10 cellular contexts compared by ENCODE assay signal in genomic region chr10:794382-794956, GRCh38.
A peak's percentile ranks its signal among the peaks of the same experiment; 100 is the strongest.
DNase-seq lines count a peak whose midpoint lies in the region; ATAC-seq, FAIRE-seq and TF ChIP-seq lines count a peak whose summit lies in the region.
"Had no signal": no experiment of that assay in that cellular context is flagged by ENCODE, and none has a peak within 500 bp of the region (broad histone marks: within the 10 kb centered on the region; RNA-seq: fewer than 3 reads in every experiment).

No MANE protein-coding gene starts in this region.

- H3K56ac ChIP-seq in H1 (replicated peaks; ENCODE audit: insufficient read length, low read depth, low read length) = no peak overlapping the region

- H3K36me3 ChIP-seq in Loucy (ENCODE audit: insufficient read depth, low read length) (no peaks in the 10 kb centered on the region), H1 (ENCODE audit: control insufficient read depth in 2 of 4, insufficient read depth in 4 of 4, low read length in 3 of 4) (no peaks in the 10 kb centered on the region), neural progenitor cell (no peaks in the 10 kb centered on the region)

- H3K14ac ChIP-seq in H1 (ENCODE audit: insufficient read length) = no peak overlapping the region

- TF ChIP-seq RAD21 in H1 (IDR thresholded peaks at IDR 0.05 in 1 of 2, conservative IDR thresholded peaks at IDR 0.05 in 1 of 2; ENCODE audit: low read depth in 2 of 2, low read length in 2 of 2) = peak; percentile 74 to 81

- H3K23me2 ChIP-seq in H1 (ENCODE audit: low read depth, low read length) = no peaks in the 10 kb centered on the region

- no peaks in the 10 kb centered on the region for H3K9me2 ChIP-seq in Loucy (replicated peaks; ENCODE audit: low read depth, low read length)

- no peak overlapping the region for H3K23ac ChIP-seq in H1 (ENCODE audit: insufficient read length)

- no peak overlapping the region for H4K91ac ChIP-seq in H1 (replicated peaks; ENCODE audit: insufficient read length, low read length)

- H4K8ac ChIP-seq in H1 (ENCODE audit: extremely low read depth, insufficient read depth, low read length) = no peak overlapping the region

- H3K4me1 Mint-ChIP-seq in neural progenitor cell = peaks cover 11% of the 10 kb centered on the region

- no peaks in the 10 kb centered on the region for H3K79me1 ChIP-seq in H1 (ENCODE audit: low read depth, low read length)

- H3K9ac ChIP-seq in Loucy (ENCODE audit: low read depth, low read length, poor library complexity, severe bottlenecking) (no peak overlapping the region), H1 (replicated peaks in 1 of 4; ENCODE audit: extremely low read depth in 1 of 4, low read depth in 3 of 4, low read length in 3 of 4) (no peak overlapping the region), neural progenitor cell (no peak overlapping the region)

- FAIRE-seq in H1 (lab: Jason Lieb, UNC) = no peak

- CTCF ChIA-PET in H1 (lab: Charles Lee; ENCODE audit: partially characterized antibody) = interaction anchor here (0.6 to 1.8 kb wide), 17 partner anchors 8 to 537 kb away, joined by 3 to 7 read pairs (median 4); no protein-coding TSS in a partner anchor

- H3K4ac ChIP-seq in H1 (replicated peaks; ENCODE audit: insufficient read length, low read depth, low read length) = no peak overlapping the region

- no peak overlapping the region for H2BK120ac ChIP-seq in H1 (replicated peaks; ENCODE audit: low read depth, low read length)

- H3K79me2 ChIP-seq in Loucy (ENCODE audit: insufficient read depth, low read length) (no peaks in the 10 kb centered on the region), H1 (ENCODE audit: control insufficient read depth in 1 of 2, insufficient read depth in 2 of 2, low read length in 2 of 2) (no peaks in the 10 kb centered on the region), neural progenitor cell (ENCODE audit: low read depth) (no peaks in the 10 kb centered on the region)

- no peak overlapping the region for H4K5ac ChIP-seq in H1 (ENCODE audit: insufficient read length, low read depth, low read length)

- no peak for TF ChIP-seq POLR2A in H1 (IDR thresholded peaks at IDR 0.05; ENCODE audit: control extremely low read depth in 1 of 2, low read depth in 2 of 2, low read length in 2 of 2)

- H3K9me3 Mint-ChIP-seq in neural progenitor cell = peaks cover 38% of the 10 kb centered on the region

- peaks cover 27% of the 10 kb centered on the region for H3K36me3 Mint-ChIP-seq in neural progenitor cell

- H4K20me1 ChIP-seq in Loucy (ENCODE audit: insufficient read depth, low read length, poor library complexity, severe bottlenecking) (no peaks in the 10 kb centered on the region), H1 (replicated peaks in 1 of 2; ENCODE audit: control insufficient read depth in 1 of 2, insufficient read depth in 2 of 2, low read length in 2 of 2) (peaks cover 0 to 2% of the 10 kb centered on the region in 2 experiments), neural progenitor cell (ENCODE audit: low read depth) (no peaks in the 10 kb centered on the region)

- no peak overlapping the region for H3K4me3 Mint-ChIP-seq in neural progenitor cell
- H3K4me3 Mint-ChIP-seq: T-helper 1 cell treated with Interleukin-12 subunit alpha and Interleukin-12 subunit beta and Interleukin-4 antibody, amounts not matched to agents 30 μg/mL and 1 μg/mL, for 36 hours had no signal

- H3K27ac ChIP-seq in H1 (ENCODE audit: low read depth, low read length) (no peak overlapping the region), neural progenitor cell (no peak overlapping the region)

- H3K4me3 ChIP-seq in Loucy (ENCODE audit: low read length, poor library complexity, severe bottlenecking) = no peak overlapping the region
- H3K4me3 ChIP-seq in H1 (ENCODE audit: extremely low read depth in 1 of 4, insufficient read depth in 2 of 4, low read depth in 3 of 4, low read length in 4 of 4) = no peak overlapping the region
- no peak overlapping the region for H3K4me3 ChIP-seq in neural progenitor cell

- no peaks in the 10 kb centered on the region for H3K4me1 ChIP-seq in Loucy (ENCODE audit: insufficient read depth, low read length, poor library complexity, severe bottlenecking)
- H3K4me1 ChIP-seq in H1 (replicated peaks in 1 of 4; ENCODE audit: control insufficient read depth in 3 of 4, insufficient read depth in 4 of 4, low read length in 3 of 4) = peaks cover 0 to 2% (median 0%) of the 10 kb centered on the region in 4 experiments; a peak in 2 of 7 replicates
- H3K4me1 ChIP-seq in neural progenitor cell = peaks cover 3% of the 10 kb centered on the region

- TF ChIP-seq CTCF in Loucy (conservative IDR thresholded peaks at IDR 0.05; ENCODE audit: low read length) (peak; percentile 38), H1 (IDR thresholded peaks at IDR 0.05; ENCODE audit: control extremely low read depth in 1 of 3, insufficient read depth in 1 of 3, low read depth in 1 of 3, low read length in 3 of 3) (peak; percentile 42 to 56 (median 55)), neural progenitor cell (IDR thresholded peaks at IDR 0.05) (peak; percentile 55)

- H3F3A ChIP-seq in Loucy (ENCODE audit: low read depth) = no peaks in the 10 kb centered on the region
- peaks cover 3% of the 10 kb centered on the region for H3F3A ChIP-seq in neural progenitor cell (ENCODE audit: low read depth)

- no peak overlapping the region for H3K18ac ChIP-seq in H1 (ENCODE audit: extremely low read depth, low read length)

- WGBS in H1 (ENCODE audit: extremely low coverage in 1 of 2, insufficient coverage in 1 of 2, insufficient read length in 1 of 2, insufficient replicate concordance in 2 of 2, low coverage in 1 of 2, low lambda C conversion rate in 2 of 2, missing lambda C conversion rate in 1 of 2), 2 experiments = 85% methylated on average over 7 of the region's 7 CpGs; no CpG with 5 or more reads in 1 of the 2 experiments

- no peak for TF ChIP-seq EP300 in H1 (IDR thresholded peaks at IDR 0.05; ENCODE audit: borderline replicate concordance in 1 of 2, low read depth in 2 of 2, low read length in 2 of 2)

- H3K4me2 ChIP-seq in Loucy (ENCODE audit: low read depth, low read length, poor library complexity, severe bottlenecking) = no peak overlapping the region
- H3K4me2 ChIP-seq in H1 (ENCODE audit: insufficient read depth in 1 of 2, low read depth in 2 of 2, low read length in 2 of 2) = no peak overlapping the region
- no peak overlapping the region for H3K4me2 ChIP-seq in neural progenitor cell

- H2BK20ac ChIP-seq in H1 (ENCODE audit: low read length) = no peak overlapping the region

- H2AFZ ChIP-seq in Loucy (ENCODE audit: low read length) (no peak overlapping the region), H1 (ENCODE audit: low read length) (no peak overlapping the region), neural progenitor cell (replicated peaks) (no peak overlapping the region)

- H2BK15ac ChIP-seq in H1 (ENCODE audit: low read length) = no peak overlapping the region

- H3K9me3 ChIP-seq in Loucy (ENCODE audit: insufficient read depth, low read depth, low read length) (peaks cover 18% of the 10 kb centered on the region), H1 (ENCODE audit: insufficient read depth in 2 of 2, low read depth in 1 of 2, low read length in 1 of 2) (peaks cover 13 to 20% of the 10 kb centered on the region in 2 experiments; a peak in 3 of 4 replicates), neural progenitor cell (ENCODE audit: low read depth) (peaks cover 6% of the 10 kb centered on the region)

- no peak overlapping the region for H2AK5ac ChIP-seq in H1 (ENCODE audit: low read depth, low read length)

- H3K27me3 ChIP-seq in Loucy (ENCODE audit: insufficient read depth, low read length, poor library complexity, severe bottlenecking) = no peaks in the 10 kb centered on the region
- H3K27me3 ChIP-seq in H1 (replicated peaks in 1 of 4; ENCODE audit: control insufficient read depth in 3 of 4, extremely low read depth in 1 of 4, insufficient read depth in 3 of 4, low read length in 3 of 4) = peaks cover 0 to 4% (median 0%) of the 10 kb centered on the region in 4 experiments; a peak in 1 of 7 replicates
- no peaks in the 10 kb centered on the region for H3K27me3 ChIP-seq in neural progenitor cell

- no peak overlapping the region for H3K27ac Mint-ChIP-seq in neural progenitor cell
- H3K27ac Mint-ChIP-seq: T-helper 1 cell treated with Interleukin-12 subunit alpha and Interleukin-12 subunit beta and Interleukin-4 antibody, amounts not matched to agents 30 μg/mL and 1 μg/mL, for 36 hours had no signal

- POLR2A ChIA-PET in H1 (lab: Charles Lee; ENCODE audit: partially characterized antibody) = no interaction called here

- peak; percentile 39 for DNase-seq in EL
- no peak for DNase-seq in H1 (ENCODE audit: low read depth in 1 of 2, low spot score in 2 of 2)
- peak; percentile 55 for DNase-seq in neural progenitor cell (ENCODE audit: low spot score)
- no peak for DNase-seq in KG1 (lab: John Stamatoyannopoulos, UW)
- no peak for DNase-seq in GF-D8 (lab: John Stamatoyannopoulos, UW)
- DNase-seq: NCI-H1436 treated with DMSO at 0.1 percent for 48 hours; stimulated activated CD4-positive, alpha-beta T cell treated with anti-CD3 and anti-CD28 coated beads, Interleukin-4, amount 100 ng/mL, for 24 hours had no signal

- H2BK5ac ChIP-seq in H1 (ENCODE audit: low read depth, low read length) = no peak overlapping the region

- ATAC-seq in GM18502 (IDR thresholded peaks at IDR 0.05; ENCODE audit: poor library complexity, unreplicated experiment) = no peak

- peaks cover 2% of the 10 kb centered on the region for H3K27me3 Mint-ChIP-seq in neural progenitor cell (ENCODE audit: insufficient read depth, low read depth)

- H2BK12ac ChIP-seq in H1 (ENCODE audit: low read depth, low read length) = no peak overlapping the region

TF ChIP-seq in H1, 55 proteins besides CTCF, POLR2A, EP300 and RAD21:
- TF ChIP-seq CBX8 (IDR thresholded peaks at IDR 0.05; ENCODE audit: borderline replicate concordance, low read depth, low read length) (no peak), SRF (IDR thresholded peaks at IDR 0.05; ENCODE audit: low read depth, low read length) (no peak), TCF12 (IDR thresholded peaks at IDR 0.05; ENCODE audit: low read depth, low read length) (no peak), SIN3A (conservative IDR thresholded peaks at IDR 0.05 in 1 of 2, IDR thresholded peaks at IDR 0.05 in 1 of 2; ENCODE audit: low read depth in 1 of 2, low read length in 2 of 2) (no peak), SUZ12 (IDR thresholded peaks at IDR 0.05; ENCODE audit: low read length) (no peak), FOSL1 (IDR thresholded peaks at IDR 0.05; ENCODE audit: insufficient read depth, low read depth, low read length) (no peak), BACH1 (IDR thresholded peaks at IDR 0.05; ENCODE audit: low read length) (no peak), TBP (IDR thresholded peaks at IDR 0.05; ENCODE audit: low read depth, low read length) (no peak), KDM1A (IDR thresholded peaks at IDR 0.05; ENCODE audit: borderline replicate concordance, low read length) (no peak), CREB1 (IDR thresholded peaks at IDR 0.05) (no peak), TAF7 (optimal IDR thresholded peaks at IDR 0.05; ENCODE audit: borderline replicate concordance, low read depth, low read length) (no peak), BCL11A (IDR thresholded peaks at IDR 0.05; ENCODE audit: low read depth in 2 of 2, low read length in 2 of 2) (no peak), BRCA1 (IDR thresholded peaks at IDR 0.05; ENCODE audit: low read depth, low read length) (no peak), CHD1 (IDR thresholded peaks at IDR 0.05; ENCODE audit: low read depth, low read length) (no peak)

Comparison
In these comparisons a context has a peak if more than half of its experiments do, and no peak if none do; other contexts are left out.
1. DNase-seq: peak in EL (single experiment) and neural progenitor cell (single experiment); none in H1 (0 of 2), KG1 (single experiment) and GF-D8 (single experiment).
2. Peak in every context shown above with its lines, with median percentiles within 50 percentile points of each other: CTCF ChIP-seq.